In genomic region chrX:131741103-131741581, GRCh38 we compare ENCODE assay signal across 9 cellular contexts.
DNase-seq lines count a peak whose midpoint lies in the region; TF ChIP-seq lines count a peak whose summit lies in the region.
"Had no signal": no experiment of that assay in that cellular context is flagged by ENCODE, and none has a peak within 500 bp of the region (broad histone marks: within the 10 kb centered on the region; RNA-seq: fewer than 3 reads in every experiment).

No MANE protein-coding gene starts in this region.

- intact Hi-C loops in testis (cut with DNase I; ENCODE audit: low total_unique reads): no loop called here

- TF ChIP-seq POLR2A in tibial nerve (IDR thresholded peaks at IDR 0.05) (no peak), testis (IDR thresholded peaks at IDR 0.05) (no peak)

- no peaks in the 10 kb centered on the region for H3K27me3 ChIP-seq in tibial nerve
- H3K27me3 ChIP-seq in testis: no peaks in the 10 kb centered on the region

- no peaks in the 10 kb centered on the region for H3K36me3 ChIP-seq in tibial nerve
- no peaks in the 10 kb centered on the region for H3K36me3 ChIP-seq in testis (ENCODE audit: low read depth, missing control alignments)

- TF ChIP-seq EP300 in tibial nerve (IDR thresholded peaks at IDR 0.05): peak in 1 of 2 donors; percentile 7

- peak; percentile 77 for DNase-seq in activated T-cell treated with anti-CD3 and anti-CD28 coated beads, Interleukin-2, amount 50 U/mL, for 1 hour
- DNase-seq in activated T-cell treated with anti-CD3 and anti-CD28 coated beads for 4 hours (no peak), NCI-H187 treated with DMSO at 0.1 percent for 48 hours (lab: John Stamatoyannopoulos, UW) (peak; percentile 41), fibroblast of villous mesenchyme (ENCODE audit: low read depth) (peak; percentile 71), tibial nerve (ENCODE audit: low spot score in 2 of 2) (no peak), ecto neural progenitor cell (ENCODE audit: low spot score) (no peak), NCI-H524 treated with DMSO at 0.1 percent for 48 hours (lab: John Stamatoyannopoulos, UW) (no peak), testis (no peak)
- DNase-seq: effector memory CD8-positive, alpha-beta T cell had no signal

- H3K27ac ChIP-seq in tibial nerve (peak overlapping the region in 2 of 4 donors; percentile 76 to 83), testis (no peak overlapping the region)

- 51 to 100% methylated on average over 12 of the region's 12 CpGs for WGBS in tibial nerve, 2 donors
- 70 to 78% methylated on average over 2 to 12 of the region's 12 CpGs for WGBS in testis, 2 donors

- TF ChIP-seq CTCF in fibroblast of villous mesenchyme (IDR thresholded peaks at IDR 0.05; ENCODE audit: insufficient read depth, low read depth, low read length) (peak; percentile 12), tibial nerve (IDR thresholded peaks at IDR 0.05) (peak in 3 of 5 experiments; percentile 28 to 65 (median 29)), testis (IDR thresholded peaks at IDR 0.05) (no peak)

- H3K4me3 ChIP-seq in fibroblast of villous mesenchyme (ENCODE audit: low read depth, low read length) (peak overlapping the region; percentile 29), tibial nerve (peak overlapping the region in 2 of 4 donors; percentile 20 to 33), testis (no peak overlapping the region)

- H3K4me1 ChIP-seq in tibial nerve: no peaks in the 10 kb centered on the region
- no peaks in the 10 kb centered on the region for H3K4me1 ChIP-seq in testis

- H3K9me3 ChIP-seq in tibial nerve (peaks cover 0 to 11% (median 0%) of the 10 kb centered on the region in 4 donors), testis (no peaks in the 10 kb centered on the region)

Comparison
In these comparisons a context has a peak if more than half of its experiments do, and no peak if none do; other contexts are left out.
1. DNase-seq: peak in activated T-cell treated with anti-CD3 and anti-CD28 coated beads, Interleukin-2, amount 50 U/mL, for 1 hour (single experiment), NCI-H187 treated with DMSO at 0.1 percent for 48 hours (single experiment) and fibroblast of villous mesenchyme (single experiment); none in activated T-cell treated with anti-CD3 and anti-CD28 coated beads for 4 hours (single experiment), tibial nerve (0 of 2), ecto neural progenitor cell (single experiment), NCI-H524 treated with DMSO at 0.1 percent for 48 hours (single experiment) and testis (single experiment).
2. CTCF ChIP-seq: peak in fibroblast of villous mesenchyme (single experiment) and tibial nerve (3 of 5); none in testis (0 of 3).